9 cellular contexts compared by ENCODE assay signal in genomic region chr10:101814466-101815041, GRCh38. TPM values are rescaled to one million over a fixed set of nuclear protein-coding genes. Genes with fewer than 3 reads are reported as not detected.
DNase-seq lines count a peak whose midpoint lies in the region; ATAC-seq and TF ChIP-seq lines count a peak whose summit lies in the region.
"Had no signal": no experiment of that assay in that cellular context is flagged by ENCODE, and none has a peak within 500 bp of the region (broad histone marks: within the 10 kb centered on the region; RNA-seq: fewer than 3 reads in every experiment).

No MANE protein-coding gene starts in this region.

- H3K27ac ChIP-seq in neural cell (ENCODE audit: low read length) (no peak overlapping the region), body of pancreas (no peak overlapping the region)

- H3K27me3 ChIP-seq in neural cell (ENCODE audit: insufficient read depth, low read depth, low read length) (no peaks in the 10 kb centered on the region), body of pancreas (no peaks in the 10 kb centered on the region)

- H3K4me2 ChIP-seq in neural cell (ENCODE audit: low read length): peak overlapping the region; percentile 61

- intact Hi-C loops in MCF 10A (cut with micrococcal nuclease): no loop called here
- intact Hi-C loops in body of pancreas (cut with DNase I): no loop called here

- POLR2A ChIA-PET in MCF 10A (lab: Yijun Ruan, JAX): interaction anchor here (0.5 to 4.7 kb wide), 5 partner anchors 8 to 120 kb away, joined by 3 to 35 read pairs (median 5); partner anchors contain the start of genes FBXW4 and NPM3

- 78 to 85% methylated on average over 8 of the region's 8 CpGs for WGBS in body of pancreas, 2 donors

- BruUV-seq in MCF 10A (replicated peaks; lab: Mats Ljungman, UMichigan): no TSS peak

- peak overlapping the region; percentile 99 for H3K4me3 ChIP-seq in neural cell (ENCODE audit: low read length)
- H3K4me3 ChIP-seq in body of pancreas: no peak overlapping the region

- peaks cover 81% of the 10 kb centered on the region for H4K20me1 ChIP-seq in neural cell (ENCODE audit: insufficient read depth)

- H3K27me3 Mint-ChIP-seq in MCF 10A (ENCODE audit: insufficient read depth, unreplicated experiment): no peaks in the 10 kb centered on the region

- H3K79me2 ChIP-seq in neural cell (replicated peaks; ENCODE audit: insufficient read depth, low read length): peaks cover 84% of the 10 kb centered on the region

- ATAC-seq in HG02884 (IDR thresholded peaks at IDR 0.05; ENCODE audit: unreplicated experiment): peak; percentile 33
- ATAC-seq in body of pancreas: no peak

- peak overlapping the region; percentile 41 for H3K27ac Mint-ChIP-seq in MCF 10A (ENCODE audit: low read depth, unreplicated experiment)

- H2AFZ ChIP-seq in neural cell (ENCODE audit: low read depth, low read length): no peak overlapping the region

- peaks cover 28% of the 10 kb centered on the region for H3K4me1 ChIP-seq in body of pancreas

- peaks cover 5% of the 10 kb centered on the region for H3F3A ChIP-seq in neural cell (ENCODE audit: insufficient read depth, low read length, poor library complexity, severe bottlenecking)

- H3K36me3 ChIP-seq in neural cell (ENCODE audit: insufficient read depth, low read length) (peaks cover 10% of the 10 kb centered on the region), body of pancreas (replicated peaks in 1 of 2; ENCODE audit: insufficient read depth in 1 of 2, low read depth in 2 of 2) (peaks cover 0 to 6% of the 10 kb centered on the region in 2 donors)

- no peaks in the 10 kb centered on the region for H3K9me3 Mint-ChIP-seq in MCF 10A (ENCODE audit: unreplicated experiment)

- no peak for TF ChIP-seq CTCF in MCF 10A (IDR thresholded peaks at IDR 0.05; ENCODE audit: unreplicated experiment)
- no peak for TF ChIP-seq CTCF in neural cell (IDR thresholded peaks at IDR 0.05; ENCODE audit: poor library complexity, severe bottlenecking)
- no peak for TF ChIP-seq CTCF in body of pancreas (IDR thresholded peaks at IDR 0.05)

- H3K9me3 ChIP-seq in neural cell (ENCODE audit: low read length) (no peaks in the 10 kb centered on the region), body of pancreas (no peaks in the 10 kb centered on the region)

- DNase-seq in DMS79 (lab: John Stamatoyannopoulos, UW) (peak; percentile 12), MCF 10A (ENCODE audit: unreplicated experiment) (no peak), DMS53 (lab: John Stamatoyannopoulos, UW) (no peak), mesenteric fat pad (ENCODE audit: low spot score) (no peak), body of pancreas (no peak), NCI-H69 (lab: John Stamatoyannopoulos, UW) (no peak)

- TF ChIP-seq EP300 in neural cell (conservative IDR thresholded peaks at IDR 0.05; ENCODE audit: poor library complexity, severe bottlenecking): no peak

- peak overlapping the region; percentile 14 for H3K9ac ChIP-seq in neural cell (ENCODE audit: low read length)

- H3K9me2 ChIP-seq in neural cell (ENCODE audit: insufficient read depth, low read length): no peaks in the 10 kb centered on the region

- CTCF ChIA-PET in MCF 10A (lab: Yijun Ruan, JAX): interaction anchor here (0.5 to 0.7 kb wide), 2 partner anchors 21 to 34 kb away, joined by 4 read pairs; no protein-coding TSS in a partner anchor

- peaks cover 46% of the 10 kb centered on the region for H3K36me3 Mint-ChIP-seq in MCF 10A (ENCODE audit: insufficient read depth, unreplicated experiment)

- H3K4me3 Mint-ChIP-seq in MCF 10A (ENCODE audit: unreplicated experiment): peak overlapping the region; percentile 84

- peaks cover 20% of the 10 kb centered on the region for H3K4me1 Mint-ChIP-seq in MCF 10A (ENCODE audit: insufficient read depth, unreplicated experiment)

- TF ChIP-seq POLR2A in body of pancreas (IDR thresholded peaks at IDR 0.05): no peak

- no peak for TF ChIP-seq RAD21 in neural cell (conservative IDR thresholded peaks at IDR 0.05)

TF ChIP-seq in neural cell, 6 proteins besides CTCF, POLR2A, EP300 and RAD21:
- TF ChIP-seq REST (IDR thresholded peaks at IDR 0.05; ENCODE audit: borderline replicate concordance) (no peak), EZH2 (IDR thresholded peaks at IDR 0.05; ENCODE audit: borderline replicate concordance, insufficient read depth, low read length, poor library complexity, severe bottlenecking) (no peak), POLR2AphosphoS5 (IDR thresholded peaks at IDR 0.05) (no peak), MXI1 (conservative IDR thresholded peaks at IDR 0.05; ENCODE audit: poor library complexity, severe bottlenecking) (no peak), TAF1 (IDR thresholded peaks at IDR 0.05; ENCODE audit: low read depth) (no peak), SMC3 (conservative IDR thresholded peaks at IDR 0.05; ENCODE audit: poor library complexity) (no peak)

RNA-seq across cellular contexts. Expression of gene OGA, which starts 3.7 kb away (rescaled TPM):
- total RNA-seq in MCF 10A (2022): 96.1 and 115 TPM in 2 replicates
- polyA plus RNA-seq in neural cell: 318 and 357 TPM in 2 replicates
- 480 and 503 TPM in 2 replicates for polyA minus RNA-seq in neural cell
- 92.7 TPM for total RNA-seq in mesenteric fat pad
- total RNA-seq in body of pancreas: 100 to 1,000 TPM in 1 of 2 donors, 10 to 100 TPM in 1; 83.3 to 110 TPM

RNA-seq across cellular contexts. Expression of gene KCNIP2, which starts 29.0 kb away (rescaled TPM):
- total RNA-seq in MCF 10A (2022): 2.1 and 2.6 TPM in 2 replicates
- 8.9 and 10.0 TPM in 2 replicates for polyA plus RNA-seq in neural cell
- polyA minus RNA-seq in neural cell: 5.4 and 6.0 TPM in 2 replicates
- 151 TPM for total RNA-seq in mesenteric fat pad
- 10 to 100 TPM in 1 of 2 donors, 1 to 10 TPM in 1; 1.8 to 13.5 TPM for total RNA-seq in body of pancreas

RNA-seq across cellular contexts. Expression of gene NPM3, which starts 31.3 kb away (rescaled TPM):
- total RNA-seq in MCF 10A (2022): 120 and 163 TPM in 2 replicates
- 49.1 and 53.0 TPM in 2 replicates for polyA plus RNA-seq in neural cell
- 9.8 and 15.1 TPM in 2 replicates for polyA minus RNA-seq in neural cell
- total RNA-seq in mesenteric fat pad: 18.8 TPM
- 10 to 100 TPM in 1 of 2 donors, 1 to 10 TPM in 1; 8.3 to 18.1 TPM for total RNA-seq in body of pancreas

RNA-seq across cellular contexts. Expression of gene FGF8, which starts 38.6 kb away (rescaled TPM):
- total RNA-seq in MCF 10A (2022) (not detected in 2 replicates), mesenteric fat pad (not detected), body of pancreas (not detected)
- polyA plus RNA-seq in neural cell: 6.0 and 6.1 TPM in 2 replicates
- polyA minus RNA-seq in neural cell: 0.81 TPM in 1 of 2 replicates, not detected in the other
- total RNA-seq: dermis microvascular lymphatic vessel endothelial cell had no signal

Comparison
In these comparisons a context has a peak if more than half of its experiments do, and no peak if none do; other contexts are left out.
1. RNA of gene KCNIP2, which starts 29.0 kb away (total RNA-seq): 151 TPM in mesenteric fat pad (single experiment); 1.8 to 13.5 TPM in body of pancreas and 2.1 to 2.6 TPM in MCF 10A; every median in the first group is over 10 times any median in the second.